Comparison of ENCODE assay signal across 8 cellular contexts in genomic region chr19:42254850-42255765, GRCh38. TPM values are rescaled to one million over a fixed set of nuclear protein-coding genes. Genes with fewer than 3 reads are reported as not detected.
A peak's percentile ranks its signal among the peaks of the same experiment; 100 is the strongest.
DNase-seq lines count a peak whose midpoint lies in the region; ATAC-seq and TF ChIP-seq lines count a peak whose summit lies in the region.

Gene ERF, minus strand, starts transcription at chr19:42255128. Its CDS starts 129 bp downstream, at chr19:42254999.

- peaks cover 4% of the 10 kb centered on the region for H3K36me3 ChIP-seq in HUES6 (ENCODE audit: control insufficient read depth, insufficient read depth, low read length)
- no peaks in the 10 kb centered on the region for H3K36me3 ChIP-seq in mucosa of rectum (ENCODE audit: control insufficient read depth in 2 of 2, insufficient read depth in 2 of 2, low read length in 2 of 2)

- peak; percentile 60 for ATAC-seq in GM19452 (IDR thresholded peaks at IDR 0.05; ENCODE audit: unreplicated experiment)

- peaks cover 4% of the 10 kb centered on the region in 2 donors for H3K36me3 Mint-ChIP-seq in CD14-positive monocyte

- H3K27ac ChIP-seq in HUES6 (ENCODE audit: low read depth, low read length): peak within 1 kb of the TSS; percentile 98
- H3K27ac ChIP-seq in mucosa of rectum (ENCODE audit: low read depth in 2 of 2, low read length in 2 of 2): peak within 1 kb of the TSS; percentile 96 to 99

- TF ChIP-seq CTCF in CD14-positive monocyte (IDR thresholded peaks at IDR 0.05) (no peak), epithelial cell of proximal tubule (conservative IDR thresholded peaks at IDR 0.05; ENCODE audit: low read depth, low read length) (no peak)

- peak within 1 kb of the TSS; percentile 84 to 93 for H3K4me3 Mint-ChIP-seq in CD14-positive monocyte

- peaks cover 0 to 2% (median 0%) of the 10 kb centered on the region in 7 donors for H3K9me3 Mint-ChIP-seq in CD14-positive monocyte

- DNase-seq in CD14-positive monocyte (ENCODE audit: low spot score) (peak; percentile 90), OCI-M1 (lab: John Stamatoyannopoulos, UW) (peak; percentile 95), activated T-cell treated with anti-CD3 and anti-CD28 coated beads for 48 hours (ENCODE audit: low read depth) (peak; percentile 93), epithelial cell of proximal tubule (ENCODE audit: low read depth) (no peak)
- peak; percentile 82 to 86 for DNase-seq in stimulated activated CD8-positive, alpha-beta memory T cell treated with anti-CD3 and anti-CD28 coated beads, Interleukin-4, amount 100 ng/mL, for 4 hours (ENCODE audit: low read depth in 2 of 2, low spot score in 1 of 2)

- H3K9ac ChIP-seq in HUES6 (ENCODE audit: low read length): peak within 1 kb of the TSS; percentile 92
- H3K9ac ChIP-seq in mucosa of rectum (ENCODE audit: low read depth in 1 of 2, low read length in 2 of 2): peak within 1 kb of the TSS; percentile 89 to 95

- peaks cover 15 to 33% (median 24%) of the 10 kb centered on the region in 3 donors for H3K27me3 Mint-ChIP-seq in CD14-positive monocyte (ENCODE audit: low read depth in 3 of 3)

- H3K9me3 ChIP-seq in HUES6 (ENCODE audit: control insufficient read depth, insufficient read depth, low read depth, low read length) (no peaks in the 10 kb centered on the region), mucosa of rectum (ENCODE audit: control insufficient read depth in 2 of 2, low read length in 2 of 2) (no peaks in the 10 kb centered on the region)

- H3K4me1 ChIP-seq in HUES6 (ENCODE audit: control insufficient read depth, insufficient read depth, low read length) (peaks cover 26% of the 10 kb centered on the region), mucosa of rectum (ENCODE audit: control insufficient read depth in 2 of 2, insufficient read depth in 2 of 2, low read length in 2 of 2) (peaks cover 20 to 32% of the 10 kb centered on the region in 2 donors)

- H3K4me3 ChIP-seq in HUES6 (ENCODE audit: low read depth, low read length): peak within 1 kb of the TSS; percentile 95
- peak within 1 kb of the TSS; percentile 99 for H3K4me3 ChIP-seq in epithelial cell of proximal tubule (ENCODE audit: low read depth, low read length)
- H3K4me3 ChIP-seq in mucosa of rectum (ENCODE audit: low read length in 2 of 2): peak within 1 kb of the TSS; percentile 82 to 92

- peaks cover 39% of the 10 kb centered on the region for H3K4me1 Mint-ChIP-seq in CD14-positive monocyte

- no peaks in the 10 kb centered on the region for H3K27me3 ChIP-seq in HUES6 (ENCODE audit: control insufficient read depth, insufficient read depth, low read length)
- H3K27me3 ChIP-seq in mucosa of rectum (ENCODE audit: control insufficient read depth in 2 of 2, insufficient read depth in 2 of 2, low read length in 2 of 2): no peaks in the 10 kb centered on the region

- intact Hi-C loops in CD14-positive monocyte (cut with micrococcal nuclease): loop anchor here (2.0 to 5.0 kb wide), 3 partner anchors 14 to 38 kb away; partner anchors contain the start of genes CIC (in 2 of the 2) and DEDD2 (in 1 of the 2)

- H3K27ac Mint-ChIP-seq in CD14-positive monocyte: peak within 1 kb of the TSS; percentile 57 to 92 (median 77)

RNA-seq across cellular contexts. Expression of gene ERF, which starts in this region (rescaled TPM):
- polyA plus RNA-seq in CD14-positive monocyte: 1 to 10 TPM; 2.3 to 3.4 TPM
- 36.3 and 48.6 TPM in 2 replicates for total RNA-seq in epithelial cell of proximal tubule
